ENCODE assay signal across 3 cellular contexts in the genomic region with DNA sequence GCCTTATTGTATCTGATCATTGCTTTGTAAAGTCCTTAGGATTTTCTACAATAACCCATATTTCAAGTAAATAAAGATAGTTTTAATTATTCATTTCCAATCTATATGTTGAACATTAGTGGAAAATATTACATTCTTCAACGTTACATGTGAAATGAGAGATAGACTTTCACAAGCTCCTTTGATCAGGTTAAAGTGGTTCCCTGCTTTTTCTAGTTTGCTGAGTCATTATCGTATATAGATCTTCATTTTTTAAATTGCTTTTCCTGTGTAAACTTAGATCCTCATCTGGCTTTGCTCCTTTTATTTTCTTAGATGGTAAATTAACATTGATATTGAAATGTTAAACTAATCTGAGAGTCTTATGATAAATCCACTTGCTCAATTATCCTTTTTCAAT.
TF ChIP-seq lines count a peak whose summit lies in the region.

No MANE protein-coding gene starts in this region.

TF ChIP-seq in GM23338, 12 proteins besides CTCF, POLR2A, EP300 and RAD21 (continued from another document and continues in another):
- TF ChIP-seq, protein P1, sequence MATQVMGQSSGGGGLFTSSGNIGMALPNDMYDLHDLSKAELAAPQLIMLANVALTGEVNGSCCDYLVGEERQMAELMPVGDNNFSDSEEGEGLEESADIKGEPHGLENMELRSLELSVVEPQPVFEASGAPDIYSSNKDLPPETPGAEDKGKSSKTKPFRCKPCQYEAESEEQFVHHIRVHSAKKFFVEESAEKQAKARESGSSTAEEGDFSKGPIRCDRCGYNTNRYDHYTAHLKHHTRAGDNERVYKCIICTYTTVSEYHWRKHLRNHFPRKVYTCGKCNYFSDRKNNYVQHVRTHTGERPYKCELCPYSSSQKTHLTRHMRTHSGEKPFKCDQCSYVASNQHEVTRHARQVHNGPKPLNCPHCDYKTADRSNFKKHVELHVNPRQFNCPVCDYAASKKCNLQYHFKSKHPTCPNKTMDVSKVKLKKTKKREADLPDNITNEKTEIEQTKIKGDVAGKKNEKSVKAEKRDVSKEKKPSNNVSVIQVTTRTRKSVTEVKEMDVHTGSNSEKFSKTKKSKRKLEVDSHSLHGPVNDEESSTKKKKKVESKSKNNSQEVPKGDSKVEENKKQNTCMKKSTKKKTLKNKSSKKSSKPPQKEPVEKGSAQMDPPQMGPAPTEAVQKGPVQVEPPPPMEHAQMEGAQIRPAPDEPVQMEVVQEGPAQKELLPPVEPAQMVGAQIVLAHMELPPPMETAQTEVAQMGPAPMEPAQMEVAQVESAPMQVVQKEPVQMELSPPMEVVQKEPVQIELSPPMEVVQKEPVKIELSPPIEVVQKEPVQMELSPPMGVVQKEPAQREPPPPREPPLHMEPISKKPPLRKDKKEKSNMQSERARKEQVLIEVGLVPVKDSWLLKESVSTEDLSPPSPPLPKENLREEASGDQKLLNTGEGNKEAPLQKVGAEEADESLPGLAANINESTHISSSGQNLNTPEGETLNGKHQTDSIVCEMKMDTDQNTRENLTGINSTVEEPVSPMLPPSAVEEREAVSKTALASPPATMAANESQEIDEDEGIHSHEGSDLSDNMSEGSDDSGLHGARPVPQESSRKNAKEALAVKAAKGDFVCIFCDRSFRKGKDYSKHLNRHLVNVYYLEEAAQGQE (IDR thresholded peaks at IDR 0.05; ENCODE audit: unreplicated experiment), result no peak
- TF ChIP-seq JUNB (IDR thresholded peaks at IDR 0.05; ENCODE audit: unreplicated experiment), result no peak
- TF ChIP-seq ZNF331 (CRISPR knock-in tag; IDR thresholded peaks at IDR 0.05; ENCODE audit: low read depth), result no peak
- no peak for TF ChIP-seq ZNF114 (CRISPR knock-in tag; IDR thresholded peaks at IDR 0.05)
- TF ChIP-seq EZH2phosphoT487 (IDR thresholded peaks at IDR 0.05; ENCODE audit: unreplicated experiment), result no peak

TF ChIP-seq in WTC11, 78 proteins besides CTCF, POLR2A, EP300 and RAD21 (continued from another document):
- TF ChIP-seq E2F5 (CRISPR knock-in tag; IDR thresholded peaks at IDR 0.05), result no peak

TF ChIP-seq in K562, 482 proteins besides CTCF, POLR2A, EP300 and RAD21 (continued from another document):
- no peak for TF ChIP-seq ZNF143 (CRISPR knock-in tag; IDR thresholded peaks at IDR 0.05)
- TF ChIP-seq CEBPG (CRISPR knock-in tag; IDR thresholded peaks at IDR 0.05), result no peak
- TF ChIP-seq CEBPG (tag; conservative IDR thresholded peaks at IDR 0.05 in 1 of 2, IDR thresholded peaks at IDR 0.05 in 1 of 2), result no peak
- no peak for TF ChIP-seq KAT2B (IDR thresholded peaks at IDR 0.05; ENCODE audit: low read depth, low read length)
- TF ChIP-seq MAFG (tag; conservative IDR thresholded peaks at IDR 0.05), result peak; percentile 27; the same call in 1 of the 2 replicates
- no peak for TF ChIP-seq POLR2AphosphoS2 (IDR thresholded peaks at IDR 0.05; ENCODE audit: low read length)
- TF ChIP-seq NFE2 (IDR thresholded peaks at IDR 0.05; ENCODE audit: low read depth), result 0 out of 2 replicates have a peak, but pooled peaks have one; percentile 10
- TF ChIP-seq, protein P2, sequence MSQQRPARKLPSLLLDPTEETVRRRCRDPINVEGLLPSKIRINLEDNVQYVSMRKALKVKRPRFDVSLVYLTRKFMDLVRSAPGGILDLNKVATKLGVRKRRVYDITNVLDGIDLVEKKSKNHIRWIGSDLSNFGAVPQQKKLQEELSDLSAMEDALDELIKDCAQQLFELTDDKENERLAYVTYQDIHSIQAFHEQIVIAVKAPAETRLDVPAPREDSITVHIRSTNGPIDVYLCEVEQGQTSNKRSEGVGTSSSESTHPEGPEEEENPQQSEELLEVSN (IDR thresholded peaks at IDR 0.05; ENCODE audit: borderline replicate concordance in 1 of 2, extremely low read depth in 1 of 2, insufficient read depth in 1 of 2, insufficient read length in 1 of 2, low read depth in 1 of 2, low read length in 1 of 2, poor library complexity in 1 of 2, severe bottlenecking in 1 of 2), result no peak
- no peak for TF ChIP-seq GTF2F1 (IDR thresholded peaks at IDR 0.05; ENCODE audit: low read depth, low read length)
- TF ChIP-seq FOS (IDR thresholded peaks at IDR 0.05; ENCODE audit: extremely low read depth, insufficient read length), result no peak
- no peak for TF ChIP-seq POLR2H (tag; IDR thresholded peaks at IDR 0.05; ENCODE audit: low read depth)
- no peak for TF ChIP-seq DPF2 (IDR thresholded peaks at IDR 0.05)
- no peak for TF ChIP-seq HES1 (IDR thresholded peaks at IDR 0.05; ENCODE audit: low read depth)
- TF ChIP-seq ZBTB17 (CRISPR knock-in tag; IDR thresholded peaks at IDR 0.05), result no peak
